ENCODE assay signal across 28 cellular contexts in genomic region chr12:109937371-109937770, GRCh38. TPM values are rescaled to one million over a fixed set of nuclear protein-coding genes. Genes with fewer than 3 reads are reported as not detected.
A peak's percentile ranks its signal among the peaks of the same experiment; 100 is the strongest.
DNase-seq lines count a peak whose midpoint lies in the region; ATAC-seq and TF ChIP-seq lines count a peak whose summit lies in the region.
"Had no signal": no experiment of that assay in that cellular context is flagged by ENCODE, and none has a peak within 500 bp of the region (broad histone marks: within the 10 kb centered on the region; RNA-seq: fewer than 3 reads in every experiment).

No MANE protein-coding gene starts in this region.

- POLR2A ChIA-PET in RWPE1 (lab: Yijun Ruan, JAX; ENCODE audit: low non-redundant PET) = no interaction called here

- DNase-seq in left ventricle myocardium inferior = no peak
- no peak for DNase-seq in right atrium auricular region (ENCODE audit: low spot score)
- peak; percentile 20 for DNase-seq in glomerular visceral epithelial cell (ENCODE audit: extremely low spot score)
- DNase-seq in lower lobe of right lung = no peak
- no peak for DNase-seq in RWPE1 (ENCODE audit: low spot score)
- DNase-seq in activated CD8-positive, alpha-beta memory T cell treated with anti-CD3 and anti-CD28 coated beads for 24 hours = no peak
- DNase-seq in stimulated activated naive CD4-positive, alpha-beta T cell treated with Interleukin-2 at 50 U/mL for 16 hours (lab: John Stamatoyannopoulos, UW) = no peak
- DNase-seq: activated CD4-positive, alpha-beta memory T cell treated with anti-CD3 and anti-CD28 coated beads, Interleukin-2, amount 10 ng/mL, durations not matched to agents 7 days and 5 days; activated CD4-positive, CD25-positive, alpha-beta regulatory T cell treated with anti-CD3 and anti-CD28 coated beads, Interleukin-2, amount 50 U/mL, for 72 hours; activated gamma-delta T cell; activated naive CD8-positive, alpha-beta T cell treated with anti-CD3 and anti-CD28 coated beads, Interleukin-2, amount 50 U/mL, for 24 hours; CD8-positive, alpha-beta T cell; HCEC 1CT; IMR-90; left cardiac atrium; NCI-H1092 treated with DMSO at 0.1 percent for 48 hours; NCI-H2029; NCI-H226; NCI-H82; nephron progenitor cell; stimulated activated CD4-positive, alpha-beta T cell treated with anti-CD3 and anti-CD28 coated beads, Interleukin-15, amount 100 ng/mL, for 24 hours; stimulated activated naive CD8-positive, alpha-beta T cell treated with anti-CD3 and anti-CD28 coated beads, Interleukin-15, amount 100 ng/mL, for 72 hours; SW 1271; transverse colon had no signal

- H3K4me3 ChIP-seq in left ventricle myocardium inferior = no peak overlapping the region
- no peak overlapping the region for H3K4me3 ChIP-seq in right atrium auricular region
- H3K4me3 ChIP-seq in lower lobe of right lung = no peak overlapping the region
- H3K4me3 ChIP-seq: transverse colon had no signal

- H3K36me3 ChIP-seq in left ventricle myocardium inferior (peaks cover 83% of the 10 kb centered on the region), right atrium auricular region (peaks cover 68% of the 10 kb centered on the region), lower lobe of right lung (peaks cover 78% of the 10 kb centered on the region)

- TF ChIP-seq CTCF in left ventricle myocardium inferior (IDR thresholded peaks at IDR 0.05; ENCODE audit: borderline replicate concordance) (no peak), right atrium auricular region (IDR thresholded peaks at IDR 0.05) (no peak), lower lobe of right lung (IDR thresholded peaks at IDR 0.05) (no peak), RWPE1 (conservative IDR thresholded peaks at IDR 0.05; ENCODE audit: low read depth) (no peak)

- ATAC-seq in lower lobe of right lung (no peak), GM21526 (IDR thresholded peaks at IDR 0.05; ENCODE audit: low FRiP score, unreplicated experiment) (no peak)
- ATAC-seq: activated naive CD8-positive, alpha-beta T cell treated with anti-CD3 and anti-CD28 coated beads, Interleukin-2, amount 50 U/mL, for 24 hours; CD8-positive, alpha-beta T cell; left cardiac atrium; Right ventricle myocardium inferior; sciatic nerve; stimulated activated naive CD8-positive, alpha-beta T cell treated with anti-CD3 and anti-CD28 coated beads, Interleukin-15, amount 100 ng/mL, for 72 hours had no signal

- peaks cover 29% of the 10 kb centered on the region for H3K4me1 ChIP-seq in left ventricle myocardium inferior
- no peaks in the 10 kb centered on the region for H3K4me1 ChIP-seq in right atrium auricular region
- peaks cover 5% of the 10 kb centered on the region for H3K4me1 ChIP-seq in lower lobe of right lung
- H3K4me1 ChIP-seq: parathyroid adenoma had no signal

- no peaks in the 10 kb centered on the region for H3K9me3 ChIP-seq in left ventricle myocardium inferior (replicated peaks)
- H3K9me3 ChIP-seq in right atrium auricular region = no peaks in the 10 kb centered on the region
- no peaks in the 10 kb centered on the region for H3K9me3 ChIP-seq in lower lobe of right lung
- H3K9me3 ChIP-seq: transverse colon had no signal

- H3K27me3 ChIP-seq in left ventricle myocardium inferior (ENCODE audit: low read depth) (no peaks in the 10 kb centered on the region), right atrium auricular region (no peaks in the 10 kb centered on the region), lower lobe of right lung (ENCODE audit: low read depth) (no peaks in the 10 kb centered on the region)
- H3K27me3 ChIP-seq: transverse colon had no signal

- intact Hi-C loops in left ventricle myocardium inferior (cut with micrococcal nuclease) (no loop called here), lower lobe of right lung (cut with DNase I) (no loop called here)

- CTCF ChIA-PET in RWPE1 (lab: Yijun Ruan, JAX) = interaction anchor here (0.6 kb wide), 1 partner anchor 17 kb away, joined by 7 read pairs; no protein-coding TSS in a partner anchor

- H3K27ac ChIP-seq in left ventricle myocardium inferior (replicated peaks) = peak overlapping the region; percentile 53
- no peak overlapping the region for H3K27ac ChIP-seq in right atrium auricular region
- H3K27ac ChIP-seq in lower lobe of right lung = peak overlapping the region; percentile 18
- H3K27ac ChIP-seq in RWPE1 = no peak overlapping the region
- H3K27ac ChIP-seq: parathyroid adenoma had no signal

RNA-seq across cellular contexts. Expression of gene TCHP, which starts 37.3 kb away (rescaled TPM):
- total RNA-seq in left ventricle myocardium inferior (10.4 TPM), right atrium auricular region (1 to 10 TPM; 6.4 to 9.4 TPM), lower lobe of right lung (16.8 TPM)

RNA-seq across cellular contexts. Expression of gene GLTP, which starts 57.0 kb away (rescaled TPM):
- total RNA-seq in left ventricle myocardium inferior = 20.0 TPM
- 10 to 100 TPM; 29.0 to 43.2 TPM for total RNA-seq in right atrium auricular region
- 45.3 TPM for total RNA-seq in lower lobe of right lung

RNA-seq across cellular contexts. Expression of gene GIT2, which starts 58.8 kb away (rescaled TPM):
- 50.5 TPM for total RNA-seq in left ventricle myocardium inferior
- 10 to 100 TPM; 24.8 to 26.8 TPM for total RNA-seq in right atrium auricular region
- total RNA-seq in lower lobe of right lung = 62.2 TPM

Comparison
In these comparisons a context has a peak if more than half of its experiments do, and no peak if none do; other contexts are left out.
1. H3K27ac ChIP-seq: peak in left ventricle myocardium inferior (single experiment) and lower lobe of right lung (single experiment); none in right atrium auricular region (0 of 2) and RWPE1 (single experiment).